In the genomic region with DNA sequence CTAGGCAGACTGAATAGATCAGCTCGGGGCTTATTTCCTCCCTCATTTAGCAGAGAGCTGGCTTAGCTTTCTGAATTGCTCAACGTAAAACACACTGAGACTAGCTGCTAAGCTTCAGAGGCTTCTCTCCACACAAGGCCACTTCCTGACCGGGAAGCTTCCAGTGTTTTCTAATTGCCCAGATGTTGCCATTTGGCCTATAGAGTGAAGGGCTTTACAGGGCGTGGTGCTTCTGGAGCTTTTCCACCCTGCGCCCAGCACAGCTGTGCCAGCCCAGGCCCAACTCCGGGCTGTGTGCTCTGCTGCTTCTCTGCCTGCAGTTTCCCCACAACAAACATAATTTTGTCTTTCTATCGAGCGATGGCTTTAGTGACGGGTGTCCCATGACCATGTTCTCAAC, we compare ENCODE assay signal across 9 cellular contexts. TPM values are rescaled to one million over a fixed set of nuclear protein-coding genes. Genes with fewer than 3 reads are reported as not detected.
DNase-seq lines count a peak whose midpoint lies in the region; ATAC-seq and TF ChIP-seq lines count a peak whose summit lies in the region.
"Had no signal": no experiment of that assay in that cellular context is flagged by ENCODE, and none has a peak within 500 bp of the region (broad histone marks: within the 10 kb centered on the region; RNA-seq: fewer than 3 reads in every experiment).

No MANE protein-coding gene starts in this region.

- no peaks in the 10 kb centered on the region for H3K36me3 Mint-ChIP-seq in activated CD4-positive, alpha-beta T cell treated with anti-CD3 and anti-CD28 coated beads, Interleukin-2, amount 10 ng/mL, durations not matched to agents 24 days and 14 days (ENCODE audit: low read depth)

- peaks cover 12% of the 10 kb centered on the region for H3K4me1 Mint-ChIP-seq in activated CD4-positive, alpha-beta T cell treated with anti-CD3 and anti-CD28 coated beads, Interleukin-2, amount 10 ng/mL, durations not matched to agents 24 days and 14 days

- peak overlapping the region; percentile 46 for H3K27ac Mint-ChIP-seq in activated CD4-positive, alpha-beta T cell treated with anti-CD3 and anti-CD28 coated beads, Interleukin-2, amount 10 ng/mL, durations not matched to agents 24 days and 14 days

- no peak overlapping the region for H3K4me3 ChIP-seq in lower lobe of right lung

- H3K4me3 Mint-ChIP-seq in activated CD4-positive, alpha-beta T cell treated with anti-CD3 and anti-CD28 coated beads, Interleukin-2, amount 10 ng/mL, durations not matched to agents 24 days and 14 days: peak overlapping the region; percentile 66

- no peak for DNase-seq in activated CD4-positive, alpha-beta T cell treated with anti-CD3 and anti-CD28 coated beads, Interleukin-2, amount 10 ng/mL, durations not matched to agents 24 days and 14 days
- DNase-seq in activated CD4-positive, alpha-beta T cell treated with anti-CD3 and anti-CD28 coated beads, Interleukin-2, amount 50 U/mL, for 1 hour: no peak
- DNase-seq in dermis blood vessel endothelial cell: peak; percentile 14
- DNase-seq in lower lobe of right lung: no peak
- peak in 19 of 49 donors; percentile 6 to 60 (median 37) for DNase-seq in substantia nigra (lab: John Stamatoyannopoulos, UW)
- no peak for DNase-seq in NOMO-1 treated with dmso at 0.1 percent for 144 hours (lab: John Stamatoyannopoulos, UW; ENCODE audit: unreplicated experiment)

- H3K27me3 ChIP-seq in lower lobe of right lung (ENCODE audit: low read depth): no peaks in the 10 kb centered on the region

- intact Hi-C loops in activated CD4-positive, alpha-beta T cell treated with anti-CD3 and anti-CD28 coated beads, Interleukin-2, amount 10 ng/mL, durations not matched to agents 24 days and 14 days (cut with micrococcal nuclease): no loop called here
- intact Hi-C loops in lower lobe of right lung (cut with DNase I): no loop called here

- peaks cover 5% of the 10 kb centered on the region for H3K27me3 Mint-ChIP-seq in activated CD4-positive, alpha-beta T cell treated with anti-CD3 and anti-CD28 coated beads, Interleukin-2, amount 10 ng/mL, durations not matched to agents 24 days and 14 days

- H3K36me3 ChIP-seq in lower lobe of right lung: no peaks in the 10 kb centered on the region

- no peaks in the 10 kb centered on the region for H3K9me3 Mint-ChIP-seq in activated CD4-positive, alpha-beta T cell treated with anti-CD3 and anti-CD28 coated beads, Interleukin-2, amount 10 ng/mL, durations not matched to agents 24 days and 14 days

- no peak for TF ChIP-seq CTCF in lower lobe of right lung (IDR thresholded peaks at IDR 0.05)

- ATAC-seq in lower lobe of right lung: peak; percentile 19 to 36
- ATAC-seq in GM18907 (IDR thresholded peaks at IDR 0.05; ENCODE audit: unreplicated experiment): no peak
- no peak for ATAC-seq in HG02973 (IDR thresholded peaks at IDR 0.05; ENCODE audit: unreplicated experiment)

- H3K9me3 ChIP-seq in lower lobe of right lung: no peaks in the 10 kb centered on the region

- peak overlapping the region; percentile 74 for H3K27ac ChIP-seq in lower lobe of right lung
- H3K27ac ChIP-seq in substantia nigra (ENCODE audit: low read depth, low read length, poor library complexity, severe bottlenecking): peak overlapping the region; percentile 82

- H3K4me1 ChIP-seq in lower lobe of right lung: peaks cover 16% of the 10 kb centered on the region

RNA-seq across cellular contexts. Expression of a gene that starts 16.7 kb away (rescaled TPM):
- total RNA-seq in activated CD4-positive, alpha-beta T cell treated with anti-CD3 and anti-CD28 coated beads, Interleukin-2, amount 10 ng/mL, durations not matched to agents 24 days and 14 days: not detected in 2 replicates
- total RNA-seq in dermis blood vessel endothelial cell (not detected in 2 replicates), lower lobe of right lung (not detected)
- total RNA-seq: mononuclear cell had no signal

Comparison
In these comparisons a context has a peak if more than half of its experiments do, and no peak if none do; other contexts are left out.
1. ATAC-seq: peak in lower lobe of right lung (2 of 2); none in GM18907 (single experiment) and HG02973 (single experiment).